In the genomic region with DNA sequence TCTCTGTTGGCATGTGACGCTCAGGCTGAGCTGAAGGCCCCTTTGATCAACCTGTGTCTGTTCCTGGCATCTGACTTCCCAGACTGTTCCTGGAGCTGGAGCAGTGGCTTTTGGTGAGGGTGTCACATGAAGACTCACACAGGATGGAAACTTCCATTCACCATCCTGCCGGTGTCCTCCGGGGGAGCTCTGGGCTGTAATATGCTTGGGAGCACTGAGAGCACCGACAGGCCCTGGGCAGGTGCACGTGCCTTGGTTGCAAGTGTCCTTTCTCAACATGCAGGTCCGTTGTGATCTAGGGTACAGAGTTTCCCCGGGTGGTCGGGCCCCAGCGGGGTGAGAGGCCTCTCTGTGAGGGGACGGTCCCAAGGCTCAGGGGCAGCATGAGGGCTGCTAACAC, we compare ENCODE assay signal across 2 cellular contexts.
TF ChIP-seq lines count a peak whose summit lies in the region.

No MANE protein-coding gene starts in this region.

TF ChIP-seq in HCT116, 20 proteins besides CTCF, POLR2A, EP300 and RAD21:
- TF ChIP-seq, protein P1, sequence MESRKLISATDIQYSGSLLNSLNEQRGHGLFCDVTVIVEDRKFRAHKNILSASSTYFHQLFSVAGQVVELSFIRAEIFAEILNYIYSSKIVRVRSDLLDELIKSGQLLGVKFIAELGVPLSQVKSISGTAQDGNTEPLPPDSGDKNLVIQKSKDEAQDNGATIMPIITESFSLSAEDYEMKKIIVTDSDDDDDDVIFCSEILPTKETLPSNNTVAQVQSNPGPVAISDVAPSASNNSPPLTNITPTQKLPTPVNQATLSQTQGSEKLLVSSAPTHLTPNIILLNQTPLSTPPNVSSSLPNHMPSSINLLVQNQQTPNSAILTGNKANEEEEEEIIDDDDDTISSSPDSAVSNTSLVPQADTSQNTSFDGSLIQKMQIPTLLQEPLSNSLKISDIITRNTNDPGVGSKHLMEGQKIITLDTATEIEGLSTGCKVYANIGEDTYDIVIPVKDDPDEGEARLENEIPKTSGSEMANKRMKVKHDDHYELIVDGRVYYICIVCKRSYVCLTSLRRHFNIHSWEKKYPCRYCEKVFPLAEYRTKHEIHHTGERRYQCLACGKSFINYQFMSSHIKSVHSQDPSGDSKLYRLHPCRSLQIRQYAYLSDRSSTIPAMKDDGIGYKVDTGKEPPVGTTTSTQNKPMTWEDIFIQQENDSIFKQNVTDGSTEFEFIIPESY (IDR thresholded peaks at IDR 0.05; ENCODE audit: extremely low read depth, insufficient replicate concordance, low read length) = no peak

TF ChIP-seq in H1, 55 proteins besides CTCF, POLR2A, EP300 and RAD21:
- TF ChIP-seq GABPA (IDR thresholded peaks at IDR 0.05; ENCODE audit: borderline replicate concordance, insufficient read depth, low read length) (no peak), CREB1 (IDR thresholded peaks at IDR 0.05) (no peak), HDAC2 (IDR thresholded peaks at IDR 0.05; ENCODE audit: borderline replicate concordance in 1 of 2, low read depth in 2 of 2, low read length in 2 of 2) (no peak), RFX5 (IDR thresholded peaks at IDR 0.05; ENCODE audit: borderline replicate concordance, low read depth, low read length) (no peak), SP1 (IDR thresholded peaks at IDR 0.05; ENCODE audit: low read depth, low read length) (peak; percentile 33; the same call in 1 of the 2 replicates)
- TF ChIP-seq, protein P2, sequence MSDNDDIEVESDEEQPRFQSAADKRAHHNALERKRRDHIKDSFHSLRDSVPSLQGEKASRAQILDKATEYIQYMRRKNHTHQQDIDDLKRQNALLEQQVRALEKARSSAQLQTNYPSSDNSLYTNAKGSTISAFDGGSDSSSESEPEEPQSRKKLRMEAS (IDR thresholded peaks at IDR 0.05) = peak; percentile 59
